12 cellular contexts compared by ENCODE assay signal in the genomic region with DNA sequence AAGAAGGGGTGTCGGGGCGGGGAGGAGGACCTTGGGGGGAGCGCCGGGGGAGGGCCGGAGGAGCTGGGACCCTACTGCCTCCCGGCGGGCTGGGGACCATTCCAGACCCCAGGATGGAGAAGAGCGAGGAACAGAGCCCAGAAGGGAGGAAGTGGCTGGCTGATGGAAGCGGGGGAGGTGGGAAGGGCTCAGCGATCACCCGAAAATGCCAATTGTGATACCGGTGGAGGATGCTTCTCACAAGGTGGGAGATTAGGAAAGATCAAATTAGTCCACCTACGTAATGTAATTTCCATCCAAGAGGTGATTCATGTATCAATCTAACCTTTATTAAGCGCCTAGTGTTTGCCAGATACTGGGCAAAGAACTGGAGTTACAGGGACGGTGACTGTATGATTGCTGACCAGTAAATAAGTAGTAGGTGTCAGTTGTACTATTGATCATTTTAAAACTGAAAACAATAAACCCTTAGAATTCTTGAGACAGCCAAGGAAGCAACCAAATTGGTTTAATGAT. TPM values are rescaled to one million over a fixed set of nuclear protein-coding genes. Genes with fewer than 3 reads are reported as not detected.
DNase-seq lines count a peak whose midpoint lies in the region; ATAC-seq and TF ChIP-seq lines count a peak whose summit lies in the region.
"Had no signal": no experiment of that assay in that cellular context is flagged by ENCODE, and none has a peak within 500 bp of the region (broad histone marks: within the 10 kb centered on the region; RNA-seq: fewer than 3 reads in every experiment).

No MANE protein-coding gene starts in this region.

- H3K4me3 Mint-ChIP-seq in chondrocyte (ENCODE audit: unreplicated experiment), result peak overlapping the region; percentile 35
- H3K4me3 Mint-ChIP-seq in mesothelial cell of epicardium, result peak overlapping the region; percentile 50
- H3K4me3 Mint-ChIP-seq: stimulated activated effector memory CD8-positive, alpha-beta T cell treated with anti-CD3 and anti-CD28 coated beads, Interleukin-12 subunit alpha, Interleukin-12 subunit beta, amount 100 ng/mL, for 72 hours had no signal

- ATAC-seq in Right ventricle myocardium superior (ENCODE audit: poor library complexity), result peak; percentile 26
- no peak for ATAC-seq in upper lobe of right lung
- no peak for ATAC-seq in GM18519 (IDR thresholded peaks at IDR 0.05; ENCODE audit: low FRiP score, unreplicated experiment)
- ATAC-seq: stimulated activated effector memory CD8-positive, alpha-beta T cell treated with anti-CD3 and anti-CD28 coated beads, Interleukin-12 subunit alpha, Interleukin-12 subunit beta, amount 100 ng/mL, for 72 hours had no signal

- intact Hi-C loops in Right ventricle myocardium superior (cut with DNase I), result loop anchor here (10.0 kb wide), 1 partner anchor 47 kb away; no protein-coding TSS in a partner anchor
- intact Hi-C loops in cardiac septum (cut with DNase I), result loop anchor here (5.0 kb wide), 1 partner anchor 49 kb away; no protein-coding TSS in a partner anchor
- intact Hi-C loops in upper lobe of right lung (cut with DNase I), result no loop called here

- H3K9me3 Mint-ChIP-seq in chondrocyte (ENCODE audit: low read depth) (no peaks in the 10 kb centered on the region), mesothelial cell of epicardium (peaks cover 5% of the 10 kb centered on the region)
- H3K9me3 Mint-ChIP-seq: stimulated activated effector memory CD8-positive, alpha-beta T cell treated with anti-CD3 and anti-CD28 coated beads, Interleukin-12 subunit alpha, Interleukin-12 subunit beta, amount 100 ng/mL, for 72 hours had no signal

- peaks cover 10% of the 10 kb centered on the region for H3K4me1 Mint-ChIP-seq in chondrocyte (ENCODE audit: low read depth)
- H3K4me1 Mint-ChIP-seq in mesothelial cell of epicardium, result peaks cover 11% of the 10 kb centered on the region
- H3K4me1 Mint-ChIP-seq: stimulated activated effector memory CD8-positive, alpha-beta T cell treated with anti-CD3 and anti-CD28 coated beads, Interleukin-12 subunit alpha, Interleukin-12 subunit beta, amount 100 ng/mL, for 72 hours had no signal

- H3K9me3 ChIP-seq in upper lobe of right lung, result no peaks in the 10 kb centered on the region

- H3K27ac ChIP-seq in upper lobe of right lung, result no peak overlapping the region
- H3K27ac ChIP-seq: C4-2B had no signal

- H3K36me3 Mint-ChIP-seq in chondrocyte (ENCODE audit: low read depth), result no peaks in the 10 kb centered on the region
- no peaks in the 10 kb centered on the region for H3K36me3 Mint-ChIP-seq in mesothelial cell of epicardium
- H3K36me3 Mint-ChIP-seq: stimulated activated effector memory CD8-positive, alpha-beta T cell treated with anti-CD3 and anti-CD28 coated beads, Interleukin-12 subunit alpha, Interleukin-12 subunit beta, amount 100 ng/mL, for 72 hours had no signal

- TF ChIP-seq CTCF in chondrocyte (IDR thresholded peaks at IDR 0.05) (no peak), mesothelial cell of epicardium (IDR thresholded peaks at IDR 0.05; ENCODE audit: unreplicated experiment) (no peak), upper lobe of right lung (IDR thresholded peaks at IDR 0.05) (no peak)

- no peaks in the 10 kb centered on the region for H3K4me1 ChIP-seq in upper lobe of right lung

- H3K27me3 ChIP-seq in upper lobe of right lung, result no peaks in the 10 kb centered on the region

- H3K27ac Mint-ChIP-seq in chondrocyte (ENCODE audit: unreplicated experiment), result no peak overlapping the region
- no peak overlapping the region for H3K27ac Mint-ChIP-seq in mesothelial cell of epicardium
- H3K27ac Mint-ChIP-seq: stimulated activated effector memory CD8-positive, alpha-beta T cell treated with anti-CD3 and anti-CD28 coated beads, Interleukin-12 subunit alpha, Interleukin-12 subunit beta, amount 100 ng/mL, for 72 hours had no signal

- DNase-seq in Right ventricle myocardium superior, result no peak
- DNase-seq in cardiac septum (ENCODE audit: low spot score), result no peak
- DNase-seq in chondrocyte (ENCODE audit: low spot score), result no peak
- no peak for DNase-seq in mesothelial cell of epicardium (ENCODE audit: low spot score in 2 of 2, unreplicated experiment in 2 of 2)
- no peak for DNase-seq in upper lobe of right lung
- no peak for DNase-seq in stimulated activated CD4-positive, alpha-beta T cell treated with anti-CD3 and anti-CD28 coated beads, Interleukin-2, amount 100 ng/mL, for 24 hours
- DNase-seq in stimulated activated CD4-positive, alpha-beta T cell treated with anti-CD3 and anti-CD28 coated beads, Interleukin-1b, Interleukin-23, amount 100 ng/mL, for 48 hours, result no peak
- DNase-seq: central memory CD4-positive, alpha-beta T cell; MV-4-11 had no signal

- H3K36me3 ChIP-seq in upper lobe of right lung, result no peaks in the 10 kb centered on the region

- peak overlapping the region; percentile 40 for H3K4me3 ChIP-seq in upper lobe of right lung

- H3K27me3 Mint-ChIP-seq in chondrocyte (ENCODE audit: low read depth), result peaks cover 61% of the 10 kb centered on the region
- peaks cover 92% of the 10 kb centered on the region for H3K27me3 Mint-ChIP-seq in mesothelial cell of epicardium (ENCODE audit: low read depth)

RNA-seq across cellular contexts. Expression of a gene that starts 0.5 kb away (rescaled TPM):
- total RNA-seq in Right ventricle myocardium superior (18.1 TPM), cardiac septum (37.5 TPM), chondrocyte (0.85 to 0.97 TPM (median 0.87 TPM) in 3 replicates), mesothelial cell of epicardium (1.8 to 2.2 TPM (median 2.2 TPM) in 3 replicates), upper lobe of right lung (32.1 TPM)
